ENCODE assay signal across 25 cellular contexts in the genomic region with DNA sequence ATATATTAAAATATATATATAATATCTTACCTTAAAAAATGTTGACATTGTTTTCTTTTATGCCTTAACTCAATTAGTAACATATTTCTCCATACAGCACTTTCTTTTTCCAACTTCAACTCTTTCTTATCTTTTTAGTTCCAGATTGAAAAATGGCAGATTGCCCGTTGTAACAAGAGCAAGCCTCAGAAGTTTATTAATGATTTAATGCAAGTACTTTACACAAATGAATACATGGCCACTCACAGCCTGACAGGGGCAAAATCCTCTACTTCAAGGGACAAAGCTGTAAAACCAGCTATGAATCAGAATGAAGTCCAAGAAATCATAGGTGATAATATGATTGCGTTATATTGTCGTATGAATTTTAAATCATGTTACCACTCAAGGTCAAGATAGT.
"Had no signal": no experiment of that assay in that cellular context is flagged by ENCODE, and none has a peak within 500 bp of the region (broad histone marks: within the 10 kb centered on the region; RNA-seq: fewer than 3 reads in every experiment).

No MANE protein-coding gene starts in this region.

- H3K36me3 ChIP-seq: cardiac muscle cell, left lung, lower lobe of right lung, neutrophil, ovary, right lobe of liver, thyroid gland, upper lobe of left lung, vagina had no signal

- ATAC-seq: effector memory CD8-positive, alpha-beta T cell; esophagus mucosa; left lung; lower lobe of right lung; right lobe of liver; stimulated activated memory B cell treated with anti-CD40 and anti-IgM and Interleukin-4, amounts not matched to agents 10 μg/mL and 1 μg/mL and 100 μg/mL, for 72 hours; stimulated activated naive CD8-positive, alpha-beta T cell treated with anti-CD3 and anti-CD28 coated beads, Interleukin-15, amount 100 ng/mL, for 72 hours; T-helper 17 cell had no signal

- H3K27ac ChIP-seq: cardiac muscle cell, left lung, lower lobe of right lung, neutrophil, ovary, right lobe of liver, thyroid gland, upper lobe of left lung, vagina had no signal

- H3K9me3 ChIP-seq: left lung, lower lobe of right lung, neutrophil, ovary, right lobe of liver, thyroid gland, upper lobe of left lung, vagina had no signal

- H3K4me1 ChIP-seq: left lung, lower lobe of right lung, right lobe of liver, thyroid gland, upper lobe of left lung, vagina had no signal

- DNase-seq: activated CD4-positive, alpha-beta T cell treated with anti-CD3 and anti-CD28 coated beads for 4 hours; activated CD4-positive, alpha-beta T cell treated with anti-CD3 and anti-CD28 coated beads, Interleukin-2, amount 50 U/mL, for 4 hours; activated effector memory CD4-positive, alpha-beta T cell treated with Interleukin-2 at 50 U/mL for 16 hours; activated naive CD4-positive, alpha-beta T cell treated with Interleukin-2 at 50 U/mL for 16 hours; activated T-cell treated with anti-CD3 and anti-CD28 coated beads for 4 hours; aorta; cortex of kidney; effector memory CD8-positive, alpha-beta T cell; kidney glomerular epithelial cell; left lung; lower lobe of right lung; nephron progenitor cell; ovary; right lobe of liver; stimulated activated CD4-positive, alpha-beta T cell treated with anti-CD3 and anti-CD28 coated beads, Interleukin-4, amount 100 ng/mL, for 24 hours; stimulated activated naive CD8-positive, alpha-beta T cell treated with anti-CD3 and anti-CD28 coated beads, Interleukin-15, amount 100 ng/mL, for 72 hours; T-helper 17 cell; T1000; thyroid gland; upper lobe of left lung had no signal

- H3K4me3 ChIP-seq: cardiac muscle cell, left lung, lower lobe of right lung, ovary, right lobe of liver, thyroid gland, upper lobe of left lung, vagina had no signal

- H3K27me3 ChIP-seq: cardiac muscle cell, left lung, neutrophil, ovary, right lobe of liver, thyroid gland, upper lobe of left lung, vagina had no signal
